ENCODE assay signal across 12 cellular contexts in genomic region chr22:50105529-50106100, GRCh38. TPM values are rescaled to one million over a fixed set of nuclear protein-coding genes. Genes with fewer than 3 reads are reported as not detected.
DNase-seq lines count a peak whose midpoint lies in the region; ATAC-seq, FAIRE-seq and TF ChIP-seq lines count a peak whose summit lies in the region.
"Had no signal": no experiment of that assay in that cellular context is flagged by ENCODE, and none has a peak within 500 bp of the region (broad histone marks: within the 10 kb centered on the region; RNA-seq: fewer than 3 reads in every experiment).

No MANE protein-coding gene starts in this region.

- no peak for TF ChIP-seq RAD21 in IMR-90 (IDR thresholded peaks at IDR 0.05; ENCODE audit: low read length)
- no peak for TF ChIP-seq RAD21 in K562 (CRISPR knock-in tag; conservative IDR thresholded peaks at IDR 0.05 in 1 of 2, IDR thresholded peaks at IDR 0.05 in 1 of 2)

- no peaks in the 10 kb centered on the region for H3K36me3 Mint-ChIP-seq in naive B cell

- H3K9me3 ChIP-seq in IMR-90 (ENCODE audit: control insufficient read depth, insufficient read depth, low read length), result no peaks in the 10 kb centered on the region
- H3K9me3 ChIP-seq in K562 (replicated peaks; ENCODE audit: control insufficient read depth, insufficient read depth, low read depth, low read length), result no peaks in the 10 kb centered on the region
- H3K9me3 ChIP-seq in sigmoid colon, result no peaks in the 10 kb centered on the region

- in situ Hi-C loops in IMR-90 (cut with MboI; ENCODE audit: low sequenced_read_pairs) (no loop called here), K562 (cut with MboI) (no loop called here)

- peak overlapping the region; percentile 76; the same call in 1 of the 2 replicates for H4K91ac ChIP-seq in IMR-90 (ENCODE audit: insufficient read depth, low read depth, low read length)

- H2AFZ ChIP-seq in IMR-90 (replicated peaks; ENCODE audit: low read length, poor library complexity), result peak overlapping the region; percentile 93
- H2AFZ ChIP-seq in K562 (ENCODE audit: low read depth, low read length), result peak overlapping the region; percentile 96
- H2AFZ ChIP-seq: GM23338 had no signal

- dilution Hi-C loops in IMR-90 (cut with HindIII; ENCODE audit: low sequenced_read_pairs, unreplicated experiment), result no loop called here

- no peaks in the 10 kb centered on the region for H3K79me2 ChIP-seq in K562 (ENCODE audit: control insufficient read depth, insufficient read depth, low read length)

- H3K56ac ChIP-seq in IMR-90 (ENCODE audit: extremely low read depth, insufficient read depth, low read length), result no peak overlapping the region

- POLR2A ChIA-PET in IMR-90 (lab: Charles Lee; ENCODE audit: unreplicated experiment) (no interaction called here), K562 (lab: Yijun Ruan, JAX) (interaction anchor here (4.3 kb wide), 1 partner anchor 11 kb away, joined by 26 read pairs; no protein-coding TSS in a partner anchor)

- no peaks in the 10 kb centered on the region for H3K9me1 ChIP-seq in IMR-90 (ENCODE audit: insufficient read depth, low read length)
- no peaks in the 10 kb centered on the region for H3K9me1 ChIP-seq in K562 (ENCODE audit: control insufficient read depth, insufficient read depth, low read length)

- no peak for TF ChIP-seq POLR2A in IMR-90 (IDR thresholded peaks at IDR 0.05; ENCODE audit: low read depth, low read length)
- TF ChIP-seq POLR2A in K562 (conservative IDR thresholded peaks at IDR 0.05), result no peak
- no peak for TF ChIP-seq POLR2A in sigmoid colon (IDR thresholded peaks at IDR 0.05)

- H3K27me3 ChIP-seq in IMR-90 (ENCODE audit: control insufficient read depth, insufficient read depth, low read length), result peaks cover 5% of the 10 kb centered on the region
- H3K27me3 ChIP-seq in K562 (ENCODE audit: control insufficient read depth in 2 of 2, insufficient read depth in 2 of 2, low read length in 2 of 2), result no peaks in the 10 kb centered on the region
- no peaks in the 10 kb centered on the region for H3K27me3 ChIP-seq in sigmoid colon

- H3K18ac ChIP-seq in IMR-90 (ENCODE audit: low read depth, low read length), result peak overlapping the region; percentile 69

- no peaks in the 10 kb centered on the region; the same call in 1 of the 2 replicates for H3K4me1 ChIP-seq in IMR-90 (ENCODE audit: control insufficient read depth, insufficient read depth, low read length)
- peaks cover 16 to 18% of the 10 kb centered on the region in 2 experiments; a peak in 3 of 5 replicates for H3K4me1 ChIP-seq in K562 (replicated peaks in 1 of 2; ENCODE audit: control insufficient read depth in 2 of 2, insufficient read depth in 2 of 2, low read length in 2 of 2)
- H3K4me1 ChIP-seq in sigmoid colon, result no peaks in the 10 kb centered on the region

- 21% methylated on average over 4 of the region's 7 CpGs; no CpG with 5 or more reads in 1 of the 2 experiments for WGBS in IMR-90 (ENCODE audit: extremely low coverage in 2 of 2, insufficient read length in 1 of 2), 2 experiments
- 14% methylated on average over 7 of the region's 7 CpGs for WGBS in K562 (ENCODE audit: insufficient coverage, low coverage, missing lambda C conversion rate)
- 34 to 72% methylated on average over 7 of the region's 7 CpGs for WGBS in sigmoid colon, 2 donors

- H2AK5ac ChIP-seq in IMR-90 (ENCODE audit: low read depth, low read length), result no peak overlapping the region

- no peaks in the 10 kb centered on the region for H3K9me3 Mint-ChIP-seq in naive B cell
- H3K9me3 Mint-ChIP-seq: GM23338 had no signal

- peak overlapping the region in 1 of 2 experiments; percentile 94; a peak in 3 of 4 replicates for H4K8ac ChIP-seq in IMR-90 (ENCODE audit: low read depth in 2 of 2, low read length in 2 of 2)

- peaks cover 12 to 21% (median 12%) of the 10 kb centered on the region in 3 donors for H3K4me1 Mint-ChIP-seq in naive B cell
- H3K4me1 Mint-ChIP-seq: GM23338 had no signal

- H3K14ac ChIP-seq in IMR-90 (replicated peaks; ENCODE audit: low read depth, low read length), result peak overlapping the region; percentile 87

- CTCF ChIA-PET in IMR-90 (lab: Yijun Ruan, JAX) (interaction anchor here (1.5 kb wide), 1 partner anchor 12 kb away, joined by 4 read pairs; no protein-coding TSS in a partner anchor), K562 (lab: Yijun Ruan, JAX; ENCODE audit: low intra/inter-chr PET ratio) (no interaction called here)

- peak overlapping the region; percentile 50; the same call in 1 of the 2 replicates for H2BK20ac ChIP-seq in IMR-90 (ENCODE audit: low read depth, low read length)

- peak overlapping the region in 2 of 6 donors; percentile 34 to 78 for H3K27ac Mint-ChIP-seq in naive B cell
- H3K27ac Mint-ChIP-seq: GM23338 had no signal

- peak overlapping the region; percentile 22; the same call in 1 of the 2 replicates for H3K27ac ChIP-seq in IMR-90 (ENCODE audit: insufficient read depth, low read length)
- H3K27ac ChIP-seq in K562 (ENCODE audit: extremely low read depth, low read depth, low read length), result peak overlapping the region; percentile 32; the same call in 1 of the 3 replicates
- no peak overlapping the region for H3K27ac ChIP-seq in sigmoid colon

- H2AK9ac ChIP-seq in IMR-90 (replicated peaks; ENCODE audit: low read depth, low read length, poor library complexity), result peak overlapping the region; percentile 91

- ATAC-seq in IMR-90 (ENCODE audit: low read depth), result peak; percentile 88
- peak; percentile 80 for ATAC-seq in K562
- peak; percentile 56 to 75 for ATAC-seq in naive B cell (ENCODE audit: low read depth in 2 of 2)
- ATAC-seq: GM23338 had no signal

- H3K4me3 Mint-ChIP-seq in naive B cell, result peak overlapping the region in 7 of 8 donors; percentile 24 to 72 (median 55)
- H3K4me3 Mint-ChIP-seq: GM23338 had no signal

- H4K5ac ChIP-seq in IMR-90 (ENCODE audit: low read depth, low read length), result peak overlapping the region; percentile 82

- H2BK15ac ChIP-seq in IMR-90 (ENCODE audit: low read depth, low read length), result no peak overlapping the region

- no peak overlapping the region for H2BK5ac ChIP-seq in IMR-90 (ENCODE audit: low read depth, low read length, poor library complexity, severe bottlenecking)

- intact Hi-C loops in IMR-90 (cut with micrococcal nuclease), result no loop called here
- intact Hi-C loops in K562 (cut with micrococcal nuclease), result no loop called here
- intact Hi-C loops in sigmoid colon (cut with DNase I), result no loop called here

- TF ChIP-seq CTCF in IMR-90 (conservative IDR thresholded peaks at IDR 0.05; ENCODE audit: low read depth, low read length) (no peak), K562 (IDR thresholded peaks at IDR 0.05 in 2 of 3, conservative IDR thresholded peaks at IDR 0.05 in 1 of 3; ENCODE audit: insufficient read depth in 2 of 3, low read depth in 1 of 3, low read length in 3 of 3) (no peak), sigmoid colon (IDR thresholded peaks at IDR 0.05) (no peak)

- H3K4ac ChIP-seq in IMR-90 (ENCODE audit: low read depth, low read length), result peak overlapping the region; percentile 76

- H3K36me3 ChIP-seq in IMR-90 (ENCODE audit: control insufficient read depth, insufficient read depth, low read length) (no peaks in the 10 kb centered on the region), K562 (ENCODE audit: control insufficient read depth, insufficient read depth, low read length) (no peaks in the 10 kb centered on the region), sigmoid colon (no peaks in the 10 kb centered on the region)

- peak overlapping the region; percentile 76; the same call in 1 of the 2 replicates for H3K23ac ChIP-seq in IMR-90 (ENCODE audit: low read depth, low read length)

- peak overlapping the region; percentile 83 for H2BK120ac ChIP-seq in IMR-90 (ENCODE audit: low read depth, low read length)

- no peaks in the 10 kb centered on the region for H3K79me1 ChIP-seq in IMR-90 (ENCODE audit: low read depth in 1 of 2, low read length in 2 of 2)

- H3K9ac ChIP-seq in IMR-90 (ENCODE audit: low read depth, low read length) (0 out of 2 replicates have a peak overlapping the region, but pooled peaks have one; percentile 26), K562 (ENCODE audit: insufficient read depth in 1 of 2, low read depth in 2 of 2, low read length in 2 of 2) (peak overlapping the region; percentile 34 to 36; a peak in 2 of 4 replicates)

- DNase-seq in EL (peak; percentile 35), IMR-90 (peak; percentile 64), K562 (ENCODE audit: extremely low read depth in 1 of 4, low spot score in 3 of 4) (peak in 2 of 4 experiments; percentile 38 to 64), naive B cell (peak; percentile 11), DMS79 (lab: John Stamatoyannopoulos, UW) (no peak), HT-29 (ENCODE audit: low spot score) (no peak), sigmoid colon (no peak), superior temporal gyrus (ENCODE audit: extremely low spot score) (no peak)
- DNase-seq: effector CD8-positive, alpha-beta T cell; NCI-H69 had no signal

- H3K4me2 ChIP-seq in IMR-90 (ENCODE audit: low read depth, low read length) (peak overlapping the region; percentile 77), K562 (ENCODE audit: insufficient read depth, low read length) (peak overlapping the region; percentile 80)
- H3K4me2 ChIP-seq: GM23338 had no signal

- H4K20me1 ChIP-seq in IMR-90 (ENCODE audit: insufficient read depth, low read length) (no peaks in the 10 kb centered on the region), K562 (replicated peaks; ENCODE audit: control insufficient read depth, insufficient read depth, low read length) (no peaks in the 10 kb centered on the region)

- TF ChIP-seq EP300 in K562 (IDR thresholded peaks at IDR 0.05; ENCODE audit: low read length) (no peak), sigmoid colon (IDR thresholded peaks at IDR 0.05) (no peak)

- H3K4me3 ChIP-seq in IMR-90 (ENCODE audit: insufficient read depth, low read depth, low read length), result no peak overlapping the region
- H3K4me3 ChIP-seq in K562, result no peak overlapping the region
- H3K4me3 ChIP-seq in sigmoid colon, result no peak overlapping the region
- H3K4me3 ChIP-seq: GM23338 had no signal

- no TSS peak for BruUV-seq in IMR-90 (replicated peaks; lab: Mats Ljungman, UMichigan)
- no TSS peak for BruUV-seq in K562 (replicated peaks; lab: Mats Ljungman, UMichigan)

- FAIRE-seq in K562 (lab: Jason Lieb, UNC), result peak; percentile 93

- peaks cover 0 to 11% (median 0%) of the 10 kb centered on the region in 3 donors for H3K27me3 Mint-ChIP-seq in naive B cell

RNA-seq across cellular contexts. Expression of gene MOV10L1, which starts 15.8 kb away (rescaled TPM):
- total RNA-seq in IMR-90 (2012; rRNA removed) (0.72 and 0.83 TPM in 2 replicates), K562 (2014; rRNA removed) (0.09 and 0.33 TPM in 2 replicates), K562 (2014; rRNA removed; fragmentation: Illumina TruSeq; extraction: Trizol) (0.10 and 0.22 TPM in 2 replicates), K562 (2015; rRNA removed; fragmentation: Illumina TruSeq; extraction: Trizol) (0.30 and 0.43 TPM in 2 replicates), K562 (2021) (0.33 and 0.34 TPM in 2 replicates), sigmoid colon (1 to 10 TPM in 3 of 4 donors, under 1 TPM in 1; 0.82 to 5.6 (median 2.6) TPM)
- polyA plus RNA-seq in IMR-90 (2012; rRNA removed) (0.83 and 1.4 TPM in 2 replicates), K562 (2011; rRNA removed) (0.40 and 0.43 TPM in 2 replicates), K562 (2014; fragmentation: Illumina TruSeq; extraction: Trizol) (0.15 and 0.24 TPM in 2 replicates), K562 (2014; fragmentation: Nextera tagmentation; extraction: Ambion mirVana) (under 1 TPM; 0.06 to 0.10 TPM), K562 (2014; rRNA removed) (0.15 and 0.85 TPM in 2 replicates), naive B cell (ENCODE audit: low read depth in 6 of 6) (not detected), sigmoid colon (under 1 TPM in 1 of 3 donors, not detected in 2; 0.47 TPM)
- polyA plus RNA-seq in IMR-90 (2012; cell fraction: cytosol; rRNA removed), result 0.31 and 0.67 TPM in 2 replicates
- 10.7 and 19.6 TPM in 2 replicates for polyA plus RNA-seq in IMR-90 (2012; cell fraction: nucleus; rRNA removed; ENCODE audit: low replicate concordance)
- total RNA-seq in K562 (2011; cell fraction: chromatin; rRNA removed; ENCODE audit: low replicate concordance), result 2.1 and 2.8 TPM in 2 replicates
- total RNA-seq in K562 (2011; cell fraction: nucleolus; rRNA removed), result 0.39 and 1.3 TPM in 2 replicates
- 0.69 and 1.2 TPM in 2 replicates for total RNA-seq in K562 (2011; cell fraction: nucleoplasm; rRNA removed)
- polyA plus RNA-seq in K562 (2011; cell fraction: cytosol; rRNA removed), result 0.16 and 0.18 TPM in 2 replicates
- 2.0 and 2.7 TPM in 2 replicates for polyA plus RNA-seq in K562 (2011; cell fraction: nucleus; rRNA removed)
- 0.61 and 1.1 TPM in 2 replicates for polyA plus RNA-seq in K562 (2012)
- 0.21 and 0.24 TPM in 2 replicates for polyA minus RNA-seq in K562 (2011; rRNA and poly(A)+ RNA removed)
- polyA minus RNA-seq in K562 (2011; cell fraction: cytosol; rRNA and poly(A)+ RNA removed), result not detected in 2 replicates
- polyA minus RNA-seq in K562 (2011; cell fraction: nucleus; rRNA and poly(A)+ RNA removed), result 0.27 and 1.2 TPM in 2 replicates
- total RNA-seq in HT-29 (2014; rRNA removed; shearing (Covaris generic)), result not detected in 2 replicates
- total RNA-seq: activated CD8-positive, alpha-beta memory T cell treated with anti-CD3 and anti-CD28 coated beads for 36 hours had no signal

RNA-seq across cellular contexts. Expression of gene MLC1, which starts 20.4 kb away (rescaled TPM):
- total RNA-seq in IMR-90 (2012; rRNA removed) (not detected in 2 replicates), K562 (2014; rRNA removed) (0.24 and 0.27 TPM in 2 replicates), K562 (2014; rRNA removed; fragmentation: Illumina TruSeq; extraction: Trizol) (0.06 and 0.15 TPM in 2 replicates), K562 (2015; rRNA removed; fragmentation: Illumina TruSeq; extraction: Trizol) (0.98 and 1.1 TPM in 2 replicates), K562 (2021) (0.54 and 0.66 TPM in 2 replicates), sigmoid colon (under 1 TPM in 2 of 4 donors, not detected in 2; 0.14 to 0.16 TPM)
- polyA plus RNA-seq in IMR-90 (2012; rRNA removed) (0.07 and 0.10 TPM in 2 replicates), K562 (2011; rRNA removed) (0.22 and 0.85 TPM in 2 replicates), K562 (2014; fragmentation: Illumina TruSeq; extraction: Trizol) (0.36 and 0.39 TPM in 2 replicates), K562 (2014; fragmentation: Nextera tagmentation; extraction: Ambion mirVana) (under 1 TPM; 0.06 to 0.13 TPM), K562 (2014; rRNA removed) (0.38 and 0.91 TPM in 2 replicates), naive B cell (ENCODE audit: low read depth in 6 of 6) (under 1 TPM in 3 of 6 donors, not detected in 3; 0.09 to 0.44 (median 0.15) TPM), sigmoid colon (under 1 TPM in 1 of 3 donors, not detected in 2; 0.23 TPM)
- polyA plus RNA-seq in IMR-90 (2012; cell fraction: cytosol; rRNA removed), result 0.02 and 0.19 TPM in 2 replicates
- polyA plus RNA-seq in IMR-90 (2012; cell fraction: nucleus; rRNA removed; ENCODE audit: low replicate concordance), result 0.05 and 0.08 TPM in 2 replicates
- total RNA-seq in K562 (2011; cell fraction: chromatin; rRNA removed; ENCODE audit: low replicate concordance), result 0.39 and 1.0 TPM in 2 replicates
- 0.92 and 1.0 TPM in 2 replicates for total RNA-seq in K562 (2011; cell fraction: nucleolus; rRNA removed)
- 0.51 and 0.61 TPM in 2 replicates for total RNA-seq in K562 (2011; cell fraction: nucleoplasm; rRNA removed)
- polyA plus RNA-seq in K562 (2011; cell fraction: cytosol; rRNA removed), result 0.37 and 1.4 TPM in 2 replicates
- polyA plus RNA-seq in K562 (2011; cell fraction: nucleus; rRNA removed), result 0.49 and 1.1 TPM in 2 replicates
- 1.8 and 2.2 TPM in 2 replicates for polyA plus RNA-seq in K562 (2012)
- 0.15 and 1.4 TPM in 2 replicates for polyA minus RNA-seq in K562 (2011; rRNA and poly(A)+ RNA removed)
- polyA minus RNA-seq in K562 (2011; cell fraction: cytosol; rRNA and poly(A)+ RNA removed), result 1.3 TPM in 1 of 2 replicates, not detected in the other
- polyA minus RNA-seq in K562 (2011; cell fraction: nucleus; rRNA and poly(A)+ RNA removed), result 0.11 and 0.27 TPM in 2 replicates
- not detected in 2 replicates for total RNA-seq in HT-29 (2014; rRNA removed; shearing (Covaris generic))
- total RNA-seq: GM23338 had no signal
- polyA plus RNA-seq: GM23338 had no signal

RNA-seq across cellular contexts. Expression of gene TTLL8, which starts 47.5 kb away (rescaled TPM):
- not detected in 2 replicates for total RNA-seq in IMR-90 (2012; rRNA removed)
- not detected in 2 replicates for polyA plus RNA-seq in IMR-90 (2012; rRNA removed)
- not detected in 2 replicates for polyA plus RNA-seq in IMR-90 (2012; cell fraction: cytosol; rRNA removed)
- polyA plus RNA-seq in IMR-90 (2012; cell fraction: nucleus; rRNA removed; ENCODE audit: low replicate concordance), result not detected in 2 replicates
- not detected in 2 replicates for total RNA-seq in K562 (2011; cell fraction: chromatin; rRNA removed; ENCODE audit: low replicate concordance)
- total RNA-seq in K562 (2011; cell fraction: nucleolus; rRNA removed), result not detected in 2 replicates
- total RNA-seq in K562 (2011; cell fraction: nucleoplasm; rRNA removed), result not detected in 2 replicates
- total RNA-seq in K562 (2014; rRNA removed), result not detected in 2 replicates
- total RNA-seq in K562 (2014; rRNA removed; fragmentation: Illumina TruSeq; extraction: Trizol), result not detected in 2 replicates
- not detected in 2 replicates for total RNA-seq in K562 (2015; rRNA removed; fragmentation: Illumina TruSeq; extraction: Trizol)
- total RNA-seq in K562 (2021), result not detected in 2 replicates
- polyA plus RNA-seq in K562 (2011; rRNA removed), result not detected in 2 replicates
- polyA plus RNA-seq in K562 (2011; cell fraction: cytosol; rRNA removed), result not detected in 2 replicates
- not detected in 2 replicates for polyA plus RNA-seq in K562 (2011; cell fraction: nucleus; rRNA removed)
- polyA plus RNA-seq in K562 (2012), result not detected in 2 replicates
- polyA plus RNA-seq in K562 (2014; fragmentation: Illumina TruSeq; extraction: Trizol), result not detected in 2 replicates
- polyA plus RNA-seq in K562 (2014; fragmentation: Nextera tagmentation; extraction: Ambion mirVana), result not detected
- not detected in 2 replicates for polyA plus RNA-seq in K562 (2014; rRNA removed)
- not detected in 2 replicates for polyA minus RNA-seq in K562 (2011; rRNA and poly(A)+ RNA removed)
- not detected in 2 replicates for polyA minus RNA-seq in K562 (2011; cell fraction: cytosol; rRNA and poly(A)+ RNA removed)
- not detected in 2 replicates for polyA minus RNA-seq in K562 (2011; cell fraction: nucleus; rRNA and poly(A)+ RNA removed)
- polyA plus RNA-seq in naive B cell (ENCODE audit: low read depth in 6 of 6), result not detected
- not detected in 2 replicates for total RNA-seq in HT-29 (2014; rRNA removed; shearing (Covaris generic))
- total RNA-seq in sigmoid colon, result not detected
- polyA plus RNA-seq in sigmoid colon, result not detected
- total RNA-seq: activated CD8-positive, alpha-beta memory T cell treated with anti-CD3 and anti-CD28 coated beads for 36 hours; GM23338 had no signal
- polyA plus RNA-seq: GM23338 had no signal

Comparison
In these comparisons a context has a peak if more than half of its experiments do, and no peak if none do; other contexts are left out.
1. DNase-seq: peak in EL (single experiment), IMR-90 (single experiment) and naive B cell (single experiment); none in DMS79 (single experiment), HT-29 (single experiment), sigmoid colon (single experiment) and superior temporal gyrus (single experiment).
2. H3K27ac ChIP-seq: peak in IMR-90 (single experiment) and K562 (single experiment); none in sigmoid colon (0 of 4).
3. Peak in every context shown above with its lines, with median percentiles within 50 percentile points of each other: ATAC-seq.